9 cellular contexts compared by ENCODE assay signal in genomic region chr1:109396513-109396839, GRCh38. TPM values are rescaled to one million over a fixed set of nuclear protein-coding genes. Genes with fewer than 3 reads are reported as not detected.
DNase-seq lines count a peak whose midpoint lies in the region; ATAC-seq and TF ChIP-seq lines count a peak whose summit lies in the region.
"Had no signal": no experiment of that assay in that cellular context is flagged by ENCODE, and none has a peak within 500 bp of the region (broad histone marks: within the 10 kb centered on the region; RNA-seq: fewer than 3 reads in every experiment).

No MANE protein-coding gene starts in this region.

- no peaks in the 10 kb centered on the region for H3K9me3 ChIP-seq in ES-I3 (ENCODE audit: control insufficient read depth, insufficient read depth, low read length)
- H3K9me3 ChIP-seq in T-helper 17 cell (ENCODE audit: control insufficient read depth, low read length, poor library complexity, severe bottlenecking), result no peaks in the 10 kb centered on the region

- peaks cover 2% of the 10 kb centered on the region for H3K4me1 Mint-ChIP-seq in T-helper 17 cell

- H3K27ac Mint-ChIP-seq in T-helper 17 cell, result no peak overlapping the region

- no peak for DNase-seq in T-helper 17 cell
- DNase-seq in fibroblast of pulmonary artery (ENCODE audit: low read depth), result no peak
- no peak for DNase-seq in retinal pigment epithelial cell (ENCODE audit: low read depth)
- no peak for DNase-seq in mucosa of gallbladder (ENCODE audit: low spot score)
- DNase-seq in SIG-M5 (lab: John Stamatoyannopoulos, UW), result no peak
- no peak for DNase-seq in COLO829 (ENCODE audit: low spot score)
- DNase-seq: activated CD4-positive, alpha-beta T cell treated with anti-CD3 and anti-CD28 coated beads, Interleukin-2, amount 50 U/mL, for 4 hours had no signal

- peaks cover 2% of the 10 kb centered on the region for H3K36me3 Mint-ChIP-seq in T-helper 17 cell (ENCODE audit: low read depth)

- peaks cover 59% of the 10 kb centered on the region for H3K27me3 Mint-ChIP-seq in T-helper 17 cell

- H3K36me3 ChIP-seq in ES-I3 (ENCODE audit: insufficient read depth, low read length), result no peaks in the 10 kb centered on the region

- peak overlapping the region; percentile 47 for H3K4me3 Mint-ChIP-seq in T-helper 17 cell

- peak overlapping the region; percentile 77 for H3K9ac ChIP-seq in ES-I3 (ENCODE audit: low read depth, low read length)

- no peak for ATAC-seq in T-helper 17 cell
- ATAC-seq in HG02642 (IDR thresholded peaks at IDR 0.05; ENCODE audit: poor library complexity, unreplicated experiment), result no peak

- no peak for TF ChIP-seq CTCF in fibroblast of pulmonary artery (IDR thresholded peaks at IDR 0.05; ENCODE audit: low read length, missing control alignments)
- TF ChIP-seq CTCF in retinal pigment epithelial cell (conservative IDR thresholded peaks at IDR 0.05; ENCODE audit: low read depth, low read length), result no peak

- H3K4me1 ChIP-seq in ES-I3 (ENCODE audit: insufficient read depth, low read length), result peaks cover 8% of the 10 kb centered on the region

- H3K4me3 ChIP-seq in fibroblast of pulmonary artery (replicated peaks; ENCODE audit: low read depth, low read length) (peak overlapping the region; percentile 53), retinal pigment epithelial cell (ENCODE audit: low read length) (peak overlapping the region; percentile 73)

RNA-seq across cellular contexts. Expression of gene SORT1, which starts 1.2 kb away (rescaled TPM):
- total RNA-seq in T-helper 17 cell (1 to 10 TPM in 1 of 2 donors, under 1 TPM in 1; 0.57 to 2.6 TPM), mucosa of gallbladder (96.7 TPM)

RNA-seq across cellular contexts. Expression of gene PSMA5, which starts 29.8 kb away (rescaled TPM):
- total RNA-seq in T-helper 17 cell (10 to 100 TPM; 48.6 to 53.1 TPM), mucosa of gallbladder (58.5 TPM)

Comparison
In these comparisons a context has a peak if more than half of its experiments do, and no peak if none do; other contexts are left out.
1. RNA of gene SORT1, which starts 1.2 kb away (total RNA-seq): 96.7 TPM in mucosa of gallbladder (single experiment); 0.57 to 2.6 TPM in T-helper 17 cell; every median in the first group is over 10 times any median in the second.